Comparison of ENCODE assay signal across 19 cellular contexts in genomic region chr11:28727254-28727653, GRCh38.
A peak's percentile ranks its signal among the peaks of the same experiment; 100 is the strongest.
DNase-seq lines count a peak whose midpoint lies in the region; ATAC-seq and TF ChIP-seq lines count a peak whose summit lies in the region.
"Had no signal": no experiment of that assay in that cellular context is flagged by ENCODE, and none has a peak within 500 bp of the region (broad histone marks: within the 10 kb centered on the region; RNA-seq: fewer than 3 reads in every experiment).

No MANE protein-coding gene starts in this region.

- CTCF ChIA-PET in SK-N-SH (lab: Yijun Ruan, JAX), result interaction anchor here (1.1 kb wide), 1 partner anchor 21 kb away, joined by 3 read pairs; no protein-coding TSS in a partner anchor
- CTCF ChIA-PET in activated CD8-positive, alpha-beta memory T cell treated with anti-CD3 and anti-CD28 coated beads, Interleukin-2, amount 10 ng/mL, durations not matched to agents 7 days and 5 days (lab: Charles Lee), result interaction anchor here (1.0 kb wide), 1 partner anchor 18 kb away, joined by 3 read pairs; no protein-coding TSS in a partner anchor

- no peaks in the 10 kb centered on the region for H3K4me1 Mint-ChIP-seq in neural progenitor cell
- no peaks in the 10 kb centered on the region for H3K4me1 Mint-ChIP-seq in activated T-cell treated with anti-CD3 and anti-CD28 coated beads, Interleukin-2, amount 50 U/mL, for 24 hours (ENCODE audit: low read depth)
- no peaks in the 10 kb centered on the region for H3K4me1 Mint-ChIP-seq in activated CD8-positive, alpha-beta memory T cell treated with anti-CD3 and anti-CD28 coated beads, Interleukin-2, amount 10 ng/mL, durations not matched to agents 7 days and 5 days
- H3K4me1 Mint-ChIP-seq: CD4-positive, alpha-beta memory T cell had no signal

- POLR2A ChIA-PET in SK-N-SH (lab: Yijun Ruan, JAX), result no interaction called here

- H3K27ac Mint-ChIP-seq in neural progenitor cell, result no peak overlapping the region
- no peak overlapping the region for H3K27ac Mint-ChIP-seq in activated T-cell treated with anti-CD3 and anti-CD28 coated beads, Interleukin-2, amount 50 U/mL, for 24 hours
- H3K27ac Mint-ChIP-seq in activated CD8-positive, alpha-beta memory T cell treated with anti-CD3 and anti-CD28 coated beads, Interleukin-2, amount 10 ng/mL, durations not matched to agents 7 days and 5 days, result no peak overlapping the region
- H3K27ac Mint-ChIP-seq: CD4-positive, alpha-beta memory T cell had no signal

- no peak for TF ChIP-seq CTCF in SK-N-SH (IDR thresholded peaks at IDR 0.05)
- TF ChIP-seq CTCF in neural progenitor cell (IDR thresholded peaks at IDR 0.05), result no peak

- H4K20me1 ChIP-seq in SK-N-SH (ENCODE audit: insufficient read depth) (no peaks in the 10 kb centered on the region), neural progenitor cell (ENCODE audit: low read depth) (no peaks in the 10 kb centered on the region)

- H3K9ac ChIP-seq in SK-N-SH (peak overlapping the region; percentile 34), neural progenitor cell (no peak overlapping the region)

- H2AFZ ChIP-seq in SK-N-SH (ENCODE audit: low read depth), result peak overlapping the region; percentile 52
- H2AFZ ChIP-seq in neural progenitor cell (replicated peaks), result peak overlapping the region; percentile 6

- H3K4me1 ChIP-seq in SK-N-SH (ENCODE audit: control insufficient read depth in 1 of 2, insufficient read depth in 2 of 2, low read depth in 1 of 2, low read length in 1 of 2) (peaks cover 0 to 26% of the 10 kb centered on the region in 2 experiments; a peak in 1 of 4 replicates), neural progenitor cell (peaks cover 8% of the 10 kb centered on the region)
- H3K4me1 ChIP-seq: BE2C, Peyer's patch had no signal

- H3K9me3 Mint-ChIP-seq in neural progenitor cell, result no peaks in the 10 kb centered on the region
- H3K9me3 Mint-ChIP-seq in activated T-cell treated with anti-CD3 and anti-CD28 coated beads, Interleukin-2, amount 50 U/mL, for 24 hours, result peaks cover 9% of the 10 kb centered on the region
- H3K9me3 Mint-ChIP-seq in activated CD8-positive, alpha-beta memory T cell treated with anti-CD3 and anti-CD28 coated beads, Interleukin-2, amount 10 ng/mL, durations not matched to agents 7 days and 5 days (ENCODE audit: low read depth), result no peaks in the 10 kb centered on the region

- H3K36me3 ChIP-seq in SK-N-SH (replicated peaks in 1 of 2; ENCODE audit: control insufficient read depth in 1 of 2, insufficient read depth in 2 of 2, low read length in 1 of 2) (no peaks in the 10 kb centered on the region), neural progenitor cell (no peaks in the 10 kb centered on the region)
- H3K36me3 ChIP-seq: BE2C, Peyer's patch had no signal

- H3K4me3 Mint-ChIP-seq in neural progenitor cell, result no peak overlapping the region
- no peak overlapping the region for H3K4me3 Mint-ChIP-seq in activated T-cell treated with anti-CD3 and anti-CD28 coated beads, Interleukin-2, amount 50 U/mL, for 24 hours
- H3K4me3 Mint-ChIP-seq in activated CD8-positive, alpha-beta memory T cell treated with anti-CD3 and anti-CD28 coated beads, Interleukin-2, amount 10 ng/mL, durations not matched to agents 7 days and 5 days, result no peak overlapping the region
- H3K4me3 Mint-ChIP-seq: CD4-positive, alpha-beta memory T cell had no signal

- H3K4me3 ChIP-seq in SK-N-SH (ENCODE audit: low read depth in 2 of 2, low read length in 1 of 2), result no peak overlapping the region
- no peak overlapping the region for H3K4me3 ChIP-seq in neural progenitor cell
- H3K4me3 ChIP-seq: K562, Peyer's patch had no signal

- H3K27ac ChIP-seq in SK-N-SH (ENCODE audit: low read depth in 2 of 2, low read length in 1 of 2) (peak overlapping the region in 1 of 2 experiments; percentile 74; a peak in 3 of 4 replicates), neural progenitor cell (no peak overlapping the region)
- H3K27ac ChIP-seq: Peyer's patch had no signal

- TF ChIP-seq EP300 in SK-N-SH (IDR thresholded peaks at IDR 0.05; ENCODE audit: borderline replicate concordance in 1 of 2, low read depth in 1 of 2, low read length in 1 of 2), result peak in 1 of 2 experiments; percentile 46; a peak in 1 of 4 replicates

- no peaks in the 10 kb centered on the region for H3K79me2 ChIP-seq in SK-N-SH (ENCODE audit: insufficient read depth)
- H3K79me2 ChIP-seq in neural progenitor cell (ENCODE audit: low read depth), result no peaks in the 10 kb centered on the region

- no peaks in the 10 kb centered on the region for H3K36me3 Mint-ChIP-seq in neural progenitor cell
- H3K36me3 Mint-ChIP-seq in activated T-cell treated with anti-CD3 and anti-CD28 coated beads, Interleukin-2, amount 50 U/mL, for 24 hours (ENCODE audit: low read depth), result no peaks in the 10 kb centered on the region
- no peaks in the 10 kb centered on the region for H3K36me3 Mint-ChIP-seq in activated CD8-positive, alpha-beta memory T cell treated with anti-CD3 and anti-CD28 coated beads, Interleukin-2, amount 10 ng/mL, durations not matched to agents 7 days and 5 days
- H3K36me3 Mint-ChIP-seq: CD4-positive, alpha-beta memory T cell had no signal

- peak; percentile 36 for DNase-seq in EL
- no peak for DNase-seq in SK-N-SH
- peak; percentile 42 for DNase-seq in dermis blood vessel endothelial cell
- no peak for DNase-seq in neural progenitor cell (ENCODE audit: low spot score)
- DNase-seq in NCI-H526 treated with DMSO at 0.1 percent for 48 hours (lab: John Stamatoyannopoulos, UW), result no peak
- no peak for DNase-seq in activated CD4-positive, CD25-positive, alpha-beta regulatory T cell treated with anti-CD3 and anti-CD28 coated beads, Interleukin-2, amount 50 U/mL, for 72 hours
- no peak for DNase-seq in activated T-cell treated with anti-CD3 and anti-CD28 coated beads, Interleukin-2, amount 50 U/mL, for 24 hours
- no peak for DNase-seq in activated CD8-positive, alpha-beta memory T cell treated with anti-CD3 and anti-CD28 coated beads, Interleukin-2, amount 10 ng/mL, durations not matched to agents 7 days and 5 days
- DNase-seq: BE2C, DND-41, NCI-H1092, NCI-H1694, NCI-H446, NCI-H774, Peyer's patch, SHP77 had no signal

- H3F3A ChIP-seq in SK-N-SH (replicated peaks; ENCODE audit: insufficient read depth) (peaks cover 10% of the 10 kb centered on the region), neural progenitor cell (ENCODE audit: low read depth) (no peaks in the 10 kb centered on the region)

- H3K9me2 ChIP-seq in SK-N-SH, result no peaks in the 10 kb centered on the region

- TF ChIP-seq RAD21 in SK-N-SH (IDR thresholded peaks at IDR 0.05; ENCODE audit: low read length), result no peak

- no peaks in the 10 kb centered on the region for H3K27me3 ChIP-seq in SK-N-SH (ENCODE audit: insufficient read depth)
- no peaks in the 10 kb centered on the region for H3K27me3 ChIP-seq in neural progenitor cell
- H3K27me3 ChIP-seq: BE2C, Peyer's patch had no signal

- H3K4me2 ChIP-seq in SK-N-SH (peak overlapping the region; percentile 45), neural progenitor cell (no peak overlapping the region)

- no peak for ATAC-seq in activated CD8-positive, alpha-beta memory T cell treated with anti-CD3 and anti-CD28 coated beads, Interleukin-2, amount 10 ng/mL, durations not matched to agents 7 days and 5 days
- ATAC-seq: HCT116, K562 had no signal

- H3K27me3 Mint-ChIP-seq in neural progenitor cell (ENCODE audit: insufficient read depth, low read depth), result no peaks in the 10 kb centered on the region
- no peaks in the 10 kb centered on the region for H3K27me3 Mint-ChIP-seq in activated T-cell treated with anti-CD3 and anti-CD28 coated beads, Interleukin-2, amount 50 U/mL, for 24 hours
- H3K27me3 Mint-ChIP-seq in activated CD8-positive, alpha-beta memory T cell treated with anti-CD3 and anti-CD28 coated beads, Interleukin-2, amount 10 ng/mL, durations not matched to agents 7 days and 5 days, result no peaks in the 10 kb centered on the region
- H3K27me3 Mint-ChIP-seq: CD4-positive, alpha-beta memory T cell had no signal

- WGBS in SK-N-SH (ENCODE audit: low lambda C conversion rate), result 19% methylated on average over 3 of the region's 3 CpGs

- no peaks in the 10 kb centered on the region for H3K9me3 ChIP-seq in SK-N-SH
- no peaks in the 10 kb centered on the region for H3K9me3 ChIP-seq in neural progenitor cell (ENCODE audit: low read depth)
- H3K9me3 ChIP-seq: BE2C, Peyer's patch had no signal

TF ChIP-seq in SK-N-SH, 30 proteins besides CTCF, POLR2A, EP300 and RAD21 (continues in another document):
- TF ChIP-seq RFX5 (IDR thresholded peaks at IDR 0.05; ENCODE audit: low read length) (no peak), TAF1 (IDR thresholded peaks at IDR 0.05; ENCODE audit: borderline replicate concordance, low read depth, low read length) (no peak), NRF1 (IDR thresholded peaks at IDR 0.05; ENCODE audit: low read depth, low read length) (no peak), TCF12 (IDR thresholded peaks at IDR 0.05) (peak; percentile 42; the same call in 1 of the 2 replicates), GABPA (IDR thresholded peaks at IDR 0.05; ENCODE audit: low read depth) (no peak), REST (IDR thresholded peaks at IDR 0.05; ENCODE audit: low read depth, low read length) (no peak), FOXM1 (IDR thresholded peaks at IDR 0.05; ENCODE audit: low read depth) (no peak), RXRA (IDR thresholded peaks at IDR 0.05; ENCODE audit: borderline replicate concordance, low read depth) (no peak), MEF2A (IDR thresholded peaks at IDR 0.05; ENCODE audit: borderline replicate concordance, low read depth) (no peak), GATA2 (CRISPR knock-in tag; IDR thresholded peaks at IDR 0.05) (no peak)

Comparison
In these comparisons a context has a peak if more than half of its experiments do, and no peak if none do; other contexts are left out.
1. DNase-seq: peak in EL (single experiment) and dermis blood vessel endothelial cell (single experiment); none in SK-N-SH (single experiment), neural progenitor cell (single experiment), NCI-H526 treated with DMSO at 0.1 percent for 48 hours (single experiment), activated CD4-positive, CD25-positive, alpha-beta regulatory T cell treated with anti-CD3 and anti-CD28 coated beads, Interleukin-2, amount 50 U/mL, for 72 hours (single experiment), activated T-cell treated with anti-CD3 and anti-CD28 coated beads, Interleukin-2, amount 50 U/mL, for 24 hours (single experiment) and activated CD8-positive, alpha-beta memory T cell treated with anti-CD3 and anti-CD28 coated beads, Interleukin-2, amount 10 ng/mL, durations not matched to agents 7 days and 5 days (single experiment).